Comparison of ENCODE assay signal across 7 cellular contexts in genomic region chr20:11937230-11937629, GRCh38. TPM values are rescaled to one million over a fixed set of nuclear protein-coding genes. Genes with fewer than 3 reads are reported as not detected.
"Had no signal": no experiment of that assay in that cellular context is flagged by ENCODE, and none has a peak within 500 bp of the region (broad histone marks: within the 10 kb centered on the region; RNA-seq: fewer than 3 reads in every experiment).

No MANE protein-coding gene starts in this region.

- DNase-seq: H9, HCEC 1CT had no signal

- H3K4me2 ChIP-seq: GM23338 had no signal

- H3K4me3 ChIP-seq: GM23338 had no signal

- ATAC-seq: GM23338 had no signal

- FAIRE-seq: H1, H54, HTR-8/SVneo had no signal

- H2AFZ ChIP-seq: GM23338 had no signal

RNA-seq across cellular contexts. Expression of gene BTBD3, which starts 19.5 kb away (rescaled TPM):
- polyA plus RNA-seq: IgD-negative memory B cell had no signal
